10 cellular contexts compared by ENCODE assay signal in genomic region chr13:43269037-43269476, GRCh38.
A peak's percentile ranks its signal among the peaks of the same experiment; 100 is the strongest.
DNase-seq lines count a peak whose midpoint lies in the region; ATAC-seq and TF ChIP-seq lines count a peak whose summit lies in the region.
"Had no signal": no experiment of that assay in that cellular context is flagged by ENCODE, and none has a peak within 500 bp of the region (broad histone marks: within the 10 kb centered on the region; RNA-seq: fewer than 3 reads in every experiment).

No MANE protein-coding gene starts in this region.

- H3K27me3 ChIP-seq in thoracic aorta (replicated peaks; ENCODE audit: insufficient read depth): no peaks in the 10 kb centered on the region

- H3K4me1 ChIP-seq in thoracic aorta (ENCODE audit: control insufficient read depth in 1 of 2, low read depth in 2 of 2): peaks cover 0 to 23% of the 10 kb centered on the region in 2 donors

- H3K27ac ChIP-seq in thoracic aorta: no peak overlapping the region

- H3K9me3 ChIP-seq in thoracic aorta: no peaks in the 10 kb centered on the region

- ATAC-seq in thoracic aorta (ENCODE audit: insufficient number of reproducible peaks, low FRiP score, low read depth) (peak; percentile 38), GM21529 (IDR thresholded peaks at IDR 0.05; ENCODE audit: unreplicated experiment) (no peak)
- ATAC-seq: natural killer cell had no signal

- peak; percentile 63 for DNase-seq in HT-29 (ENCODE audit: low spot score)
- DNase-seq in T47D (ENCODE audit: low read depth in 1 of 2, low spot score in 1 of 2): peak; percentile 31 to 87
- DNase-seq in kidney glomerular epithelial cell (lab: John Stamatoyannopoulos, UW): peak; percentile 95
- no peak for DNase-seq in thoracic aorta (ENCODE audit: low spot score)
- no peak for DNase-seq in stimulated activated CD8-positive, alpha-beta memory T cell treated with anti-CD3 and anti-CD28 coated beads, Interleukin-4, amount 100 ng/mL, for 48 hours
- no peak for DNase-seq in activated CD4-positive, alpha-beta T cell treated with anti-CD3 and anti-CD28 coated beads, Interleukin-2, amount 50 U/mL, for 1 hour
- no peak for DNase-seq in NCI-H1417 treated with DMSO at 0.1 percent for 48 hours (lab: John Stamatoyannopoulos, UW)
- DNase-seq: activated CD4-positive, alpha-beta T cell treated with anti-CD3 and anti-CD28 coated beads for 4 hours; natural killer cell had no signal

- H3K36me3 ChIP-seq in thoracic aorta: no peaks in the 10 kb centered on the region

- peak overlapping the region; percentile 30 for H3K4me3 ChIP-seq in thoracic aorta

- TF ChIP-seq CTCF in thoracic aorta (IDR thresholded peaks at IDR 0.05): no peak

- in situ Hi-C loops in T47D (cut with HindIII; ENCODE audit: low pct_unique_long_range_greater_than_20kb, low sequenced_read_pairs): no loop called here

Comparison
In these comparisons a context has a peak if more than half of its experiments do, and no peak if none do; other contexts are left out.
1. DNase-seq: peak in HT-29 (single experiment), T47D (2 of 2) and kidney glomerular epithelial cell (single experiment); none in thoracic aorta (single experiment), stimulated activated CD8-positive, alpha-beta memory T cell treated with anti-CD3 and anti-CD28 coated beads, Interleukin-4, amount 100 ng/mL, for 48 hours (single experiment), activated CD4-positive, alpha-beta T cell treated with anti-CD3 and anti-CD28 coated beads, Interleukin-2, amount 50 U/mL, for 1 hour (single experiment) and NCI-H1417 treated with DMSO at 0.1 percent for 48 hours (single experiment).